In genomic region chr7:106283831-106284515, GRCh38 we compare ENCODE assay signal across 8 cellular contexts. TPM values are rescaled to one million over a fixed set of nuclear protein-coding genes. Genes with fewer than 3 reads are reported as not detected.
DNase-seq lines count a peak whose midpoint lies in the region; ATAC-seq, FAIRE-seq and TF ChIP-seq lines count a peak whose summit lies in the region.

No MANE protein-coding gene starts in this region.

- peak overlapping the region; percentile 86 for H3K27ac Mint-ChIP-seq in central memory CD8-positive, alpha-beta T cell (ENCODE audit: low read depth)

- H3K4me1 Mint-ChIP-seq in central memory CD8-positive, alpha-beta T cell = peaks cover 33% of the 10 kb centered on the region

- peak overlapping the region; percentile 37 to 68 for H3K9ac ChIP-seq in kidney (ENCODE audit: low read length in 2 of 2)

- peak; percentile 38 for FAIRE-seq in kidney (lab: Jason Lieb, UNC)

- no peaks in the 10 kb centered on the region for H3K36me3 ChIP-seq in kidney (ENCODE audit: control insufficient read depth in 1 of 2, insufficient read depth in 2 of 2, low read length in 2 of 2)

- DNase-seq in DMS79 treated with DMSO at 0.1 percent for 48 hours (lab: John Stamatoyannopoulos, UW) (peak; percentile 38), HCEC 1CT (peak; percentile 46), NCI-H1092 treated with DMSO at 0.1 percent for 48 hours (lab: John Stamatoyannopoulos, UW) (peak; percentile 73), kidney (peak; percentile 83)
- DNase-seq in central memory CD8-positive, alpha-beta T cell (ENCODE audit: low spot score in 2 of 2) = peak; percentile 24 to 26
- DNase-seq in stimulated activated CD4-positive, alpha-beta T cell treated with anti-CD3 and anti-CD28 coated beads, Interleukin-12 subunit alpha, Interleukin-12 subunit beta, amount 100 ng/mL, for 24 hours (ENCODE audit: low read depth in 2 of 2) = peak; percentile 30 to 41

- H3K4me1 ChIP-seq in kidney (ENCODE audit: control insufficient read depth in 1 of 2, insufficient read depth in 1 of 2, low read depth in 1 of 2, low read length in 2 of 2) = peaks cover 0 to 10% of the 10 kb centered on the region in 2 donors

- peaks cover 18% of the 10 kb centered on the region for H3K36me3 Mint-ChIP-seq in central memory CD8-positive, alpha-beta T cell (ENCODE audit: insufficient read depth)

- H3K4me3 Mint-ChIP-seq in central memory CD8-positive, alpha-beta T cell = peak overlapping the region; percentile 83

- no peaks in the 10 kb centered on the region for H3K27me3 Mint-ChIP-seq in central memory CD8-positive, alpha-beta T cell

- H3K9me3 ChIP-seq in kidney (ENCODE audit: control insufficient read depth in 1 of 2, low read length in 2 of 2) = no peaks in the 10 kb centered on the region

- H3K27ac ChIP-seq in kidney (ENCODE audit: low read depth in 2 of 2, low read length in 2 of 2) = peak overlapping the region; percentile 87 to 98

- H3K4me3 ChIP-seq in WI38 (ENCODE audit: low read depth, low read length) (peak overlapping the region; percentile 85), kidney (ENCODE audit: low read length in 2 of 2) (peak overlapping the region; percentile 79 to 83)

- H3K9me3 Mint-ChIP-seq in central memory CD8-positive, alpha-beta T cell = no peaks in the 10 kb centered on the region

- TF ChIP-seq CTCF in WI38 (IDR thresholded peaks at IDR 0.05; ENCODE audit: low read depth, low read length) = no peak
- no peak for TF ChIP-seq CTCF in kidney (IDR thresholded peaks at IDR 0.05; ENCODE audit: borderline replicate concordance, extremely low read depth, insufficient read depth)

- peak; percentile 3 for ATAC-seq in central memory CD8-positive, alpha-beta T cell (replicated peaks; ENCODE audit: extremely low read depth, poor library complexity, severe bottlenecking)
- ATAC-seq in HG02938 (IDR thresholded peaks at IDR 0.05; ENCODE audit: unreplicated experiment) = no peak

- intact Hi-C loops in kidney (cut with DNase I) = no loop called here

RNA-seq across cellular contexts. Expression of gene NAMPT, which starts 0.8 kb away (rescaled TPM):
- total RNA-seq in kidney = 217 TPM
- polyA plus RNA-seq in kidney (ENCODE audit: insufficient read depth, low read depth, low replicate concordance) = 16.5 TPM

Comparison
In these comparisons a context has a peak if more than half of its experiments do, and no peak if none do; other contexts are left out.
1. DNase-seq: peak in every context shown above with its lines; median percentile 83 in kidney; 73 in NCI-H1092 treated with DMSO at 0.1 percent for 48 hours; 46 in HCEC 1CT; 38 in DMS79 treated with DMSO at 0.1 percent for 48 hours; 36 in stimulated activated CD4-positive, alpha-beta T cell treated with anti-CD3 and anti-CD28 coated beads, Interleukin-12 subunit alpha, Interleukin-12 subunit beta, amount 100 ng/mL, for 24 hours; 25 in central memory CD8-positive, alpha-beta T cell.